Comparison of ENCODE assay signal across 29 cellular contexts in the genomic region with DNA sequence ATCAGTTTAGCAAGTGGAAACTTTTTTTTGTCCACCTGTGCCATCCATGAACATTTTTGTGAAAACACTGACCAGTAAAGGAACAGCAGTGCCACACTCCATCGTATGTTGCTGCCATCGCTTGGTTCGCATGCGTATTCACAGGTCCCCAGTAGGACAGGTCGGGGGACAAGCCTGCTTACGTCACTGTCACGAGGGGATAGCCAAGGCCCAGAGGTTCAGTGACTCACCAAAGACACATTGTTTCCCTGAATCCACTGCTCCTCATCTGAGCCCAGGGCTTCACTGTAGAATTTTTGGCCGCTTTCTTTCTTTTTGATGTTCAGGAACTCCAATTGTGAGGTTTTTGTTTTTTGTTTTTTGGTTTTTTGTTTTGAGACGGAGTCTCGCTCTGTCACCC. TPM values are rescaled to one million over a fixed set of nuclear protein-coding genes. Genes with fewer than 3 reads are reported as not detected.
"Had no signal": no experiment of that assay in that cellular context is flagged by ENCODE, and none has a peak within 500 bp of the region (broad histone marks: within the 10 kb centered on the region; RNA-seq: fewer than 3 reads in every experiment).

No MANE protein-coding gene starts in this region.

- H3K36me3 ChIP-seq: brain microvascular endothelial cell, cardiac muscle cell, Peyer's patch, WERI-Rb-1 had no signal

- H3K4me1 ChIP-seq: Peyer's patch had no signal

- H3K36me3 Mint-ChIP-seq: T-cell had no signal

- ATAC-seq: activated CD4-positive, alpha-beta T cell treated with anti-CD3 and anti-CD28 coated beads for 36 hours; activated T-cell treated with anti-CD3 and anti-CD28 coated beads, Interleukin-2, amount 50 U/mL, for 72 hours; T-cell had no signal

- H3K9me3 Mint-ChIP-seq: T-cell had no signal

- H3K9me3 ChIP-seq: Peyer's patch had no signal

- H3K27me3 ChIP-seq: brain microvascular endothelial cell, cardiac muscle cell, Peyer's patch had no signal

- H3K27ac ChIP-seq: brain microvascular endothelial cell, cardiac muscle cell, Peyer's patch, WERI-Rb-1 had no signal

- H3K27ac Mint-ChIP-seq: activated CD4-positive, alpha-beta memory T cell treated with anti-CD3 and anti-CD28 coated beads, Interleukin-2, amount 10 ng/mL, durations not matched to agents 7 days and 5 days; activated CD4-positive, alpha-beta T cell treated with anti-CD3 and anti-CD28 coated beads for 36 hours; activated naive CD4-positive, alpha-beta T cell treated with anti-CD3 and anti-CD28 coated beads, Interleukin-2, amount 10 ng/mL, durations not matched to agents 7 days and 5 days; activated naive CD8-positive, alpha-beta T cell treated with anti-CD3 and anti-CD28 coated beads for 36 hours; activated T-cell treated with anti-CD3 and anti-CD28 coated beads, Interleukin-2, amount 50 U/mL, for 72 hours; activated T-helper 2 cell treated with anti-CD3 and anti-CD28 coated beads, Interferon-gamma antibody, Interleukin-2, Interleukin-4, amounts not matched to agents 10 μg/mL and 5 μg/mL and 100 μg/mL, durations not matched to agents 14 hours and 24 hours and 36 hours; T-cell had no signal

- H3K4me3 Mint-ChIP-seq: activated CD4-positive, alpha-beta memory T cell treated with anti-CD3 and anti-CD28 coated beads, Interleukin-2, amount 10 ng/mL, durations not matched to agents 7 days and 5 days; activated CD4-positive, alpha-beta T cell treated with anti-CD3 and anti-CD28 coated beads for 36 hours; activated naive CD4-positive, alpha-beta T cell treated with anti-CD3 and anti-CD28 coated beads, Interleukin-2, amount 10 ng/mL, durations not matched to agents 7 days and 5 days; activated naive CD8-positive, alpha-beta T cell treated with anti-CD3 and anti-CD28 coated beads for 36 hours; activated T-cell treated with anti-CD3 and anti-CD28 coated beads, Interleukin-2, amount 50 U/mL, for 72 hours; T-cell had no signal

- DNase-seq: activated CD4-positive, alpha-beta memory T cell treated with anti-CD3 and anti-CD28 coated beads, Interleukin-2, amount 10 ng/mL, durations not matched to agents 7 days and 5 days; activated CD4-positive, alpha-beta T cell treated with anti-CD3 and anti-CD28 coated beads for 36 hours; activated CD4-positive, alpha-beta T cell treated with anti-CD3 and anti-CD28 coated beads, Interleukin-2, amount 50 U/mL, for 1 hour; activated gamma-delta T cell treated with Interleukin-2 at 50 U/mL for 16 hours; activated naive CD4-positive, alpha-beta T cell treated with anti-CD3 and anti-CD28 coated beads, Interleukin-2, amount 10 ng/mL, durations not matched to agents 7 days and 5 days; activated naive CD8-positive, alpha-beta T cell treated with anti-CD3 and anti-CD28 coated beads for 36 hours; activated T-cell treated with anti-CD3 and anti-CD28 coated beads, Interleukin-2, amount 50 U/mL, for 72 hours; brain microvascular endothelial cell; cerebellar nuclear complex; KG1; NCI-H1048; NCI-H1417; NCI-H1930; NCI-H2171 treated with DMSO at 0.1 percent for 48 hours; NCI-H226; NCI-H526; NCI-H82; Peyer's patch; SHP77; T-cell; WERI-Rb-1 had no signal

- H3K4me3 ChIP-seq: cardiac muscle cell, Peyer's patch had no signal

RNA-seq across cellular contexts. Expression of gene ADPRH, which starts 5.9 kb away (rescaled TPM):
- total RNA-seq: OCI-LY7 had no signal

RNA-seq across cellular contexts. Expression of gene PLA1A, which starts 12.5 kb away (rescaled TPM):
- total RNA-seq: activated CD4-positive, alpha-beta T cell treated with anti-CD3 and anti-CD28 coated beads for 36 hours; activated naive CD8-positive, alpha-beta T cell treated with anti-CD3 and anti-CD28 coated beads for 36 hours; activated T-helper 2 cell treated with anti-CD3 and anti-CD28 coated beads, Interferon-gamma antibody, Interleukin-2, Interleukin-4, amounts not matched to agents 10 μg/mL and 5 μg/mL and 100 μg/mL, durations not matched to agents 14 hours and 24 hours and 36 hours; cardiac muscle cell; LHCN-M2; M059J; NCI-H460; OCI-LY7; T-cell; T-helper 2 cell treated with Interferon-gamma antibody and Interleukin-4, amounts not matched to agents 100 ng/mL and 5 ng/mL, for 36 hours had no signal

RNA-seq across cellular contexts. Expression of gene CD80, which starts 25.8 kb away (rescaled TPM):
- total RNA-seq: LHCN-M2, M059J, NCI-H460, OCI-LY7, SK-MEL-5 had no signal
- polyA plus RNA-seq: cardiac muscle cell had no signal
